In genomic region chr12:12999959-13000615, GRCh38 we compare ENCODE assay signal across 1 cellular context.
TF ChIP-seq lines count a peak whose summit lies in the region.

Gene HEBP1, minus strand, starts transcription at chr12:13000265. Its CDS starts 151 bp downstream, at chr12:13000114.

TF ChIP-seq in HepG2, 621 proteins besides CTCF, POLR2A, EP300 and RAD21 (continued from another document):
- TF ChIP-seq SNRNP70 (IDR thresholded peaks at IDR 0.05; ENCODE audit: low read depth, low read length): no peak
- TF ChIP-seq HOXA9 (CRISPR knock-in tag; IDR thresholded peaks at IDR 0.05; ENCODE audit: borderline replicate concordance): peak; percentile 83
- no peak for TF ChIP-seq SPEN (CRISPR knock-in tag; IDR thresholded peaks at IDR 0.05; ENCODE audit: low read depth)
- 0 out of 2 replicates have a peak, but pooled peaks have one; percentile 40 for TF ChIP-seq TGIF2 (CRISPR knock-in tag; IDR thresholded peaks at IDR 0.05)
- peak in 1 of 2 experiments; percentile 78; a peak in 2 of 4 replicates for TF ChIP-seq HMGXB4 (CRISPR knock-in tag; IDR thresholded peaks at IDR 0.05; ENCODE audit: borderline replicate concordance in 1 of 2, low read depth in 1 of 2)
- peak; percentile 81 for TF ChIP-seq ZBTB2 (CRISPR knock-in tag; IDR thresholded peaks at IDR 0.05; ENCODE audit: low read depth)
- no peak for TF ChIP-seq ZNF878 (CRISPR knock-in tag; IDR thresholded peaks at IDR 0.05)
- TF ChIP-seq ZNF329 (CRISPR knock-in tag; IDR thresholded peaks at IDR 0.05; ENCODE audit: low read depth): 0 out of 2 replicates have a peak, but pooled peaks have one; percentile 52
- TF ChIP-seq IKZF4 (CRISPR knock-in tag; IDR thresholded peaks at IDR 0.05; ENCODE audit: borderline replicate concordance, low read depth, not compliant biosample characterization): peak; percentile 79
- no peak for TF ChIP-seq PATZ1 (CRISPR knock-in tag; IDR thresholded peaks at IDR 0.05)
TF ChIP-seq in HepG2: peak in this region for 103.
